Comparison of ENCODE assay signal across 22 cellular contexts in genomic region chr18:74488864-74489263, GRCh38. TPM values are rescaled to one million over a fixed set of nuclear protein-coding genes. Genes with fewer than 3 reads are reported as not detected.
"Had no signal": no experiment of that assay in that cellular context is flagged by ENCODE, and none has a peak within 500 bp of the region (broad histone marks: within the 10 kb centered on the region; RNA-seq: fewer than 3 reads in every experiment).

No MANE protein-coding gene starts in this region.

- H3K27ac Mint-ChIP-seq: nephron progenitor cell had no signal

- H3K36me3 ChIP-seq: ovary, stomach, thoracic aorta, transverse colon had no signal

- DNase-seq: cortex of kidney; effector CD8-positive, alpha-beta T cell; foreskin melanocyte; hippocampal formation; left ventricle myocardium superior; mesendoderm; naive B cell; nephron progenitor cell; ovary; right cardiac atrium; small intestine; stimulated activated CD4-positive, alpha-beta T cell treated with anti-CD3 and anti-CD28 coated beads, Interleukin-12 subunit alpha, Interleukin-12 subunit beta, amount 100 ng/mL, for 4 hours; stimulated activated naive CD4-positive, alpha-beta T cell; stomach; substantia nigra; transverse colon had no signal

- H3K4me3 Mint-ChIP-seq: naive B cell, nephron progenitor cell had no signal

- H3K9me3 ChIP-seq: ovary, stomach, thoracic aorta, transverse colon had no signal

- H3K36me3 Mint-ChIP-seq: naive B cell had no signal

- H3K4me3 ChIP-seq: dorsolateral prefrontal cortex, lung, ovary, stomach, thoracic aorta, transverse colon had no signal

- ATAC-seq: left colon, left ventricle myocardium superior, right cardiac atrium had no signal

- H3K9me3 Mint-ChIP-seq: naive B cell had no signal

- H3K27ac ChIP-seq: ovary, stomach, thoracic aorta, transverse colon had no signal

- H3K27me3 ChIP-seq: dorsolateral prefrontal cortex, ovary, stomach, transverse colon had no signal

RNA-seq across cellular contexts. Expression of gene DIPK1C, which starts 31.8 kb away (rescaled TPM):
- total RNA-seq: kidney epithelial cell, lung, posterior vena cava, thoracic aorta had no signal

RNA-seq across cellular contexts. Expression of gene CNDP1, which starts 45.4 kb away (rescaled TPM):
- total RNA-seq: kidney epithelial cell, left colon, left ventricle myocardium superior, lung, right cardiac atrium, thoracic aorta, transverse colon had no signal
